Comparison of ENCODE assay signal across 8 cellular contexts in the genomic region with DNA sequence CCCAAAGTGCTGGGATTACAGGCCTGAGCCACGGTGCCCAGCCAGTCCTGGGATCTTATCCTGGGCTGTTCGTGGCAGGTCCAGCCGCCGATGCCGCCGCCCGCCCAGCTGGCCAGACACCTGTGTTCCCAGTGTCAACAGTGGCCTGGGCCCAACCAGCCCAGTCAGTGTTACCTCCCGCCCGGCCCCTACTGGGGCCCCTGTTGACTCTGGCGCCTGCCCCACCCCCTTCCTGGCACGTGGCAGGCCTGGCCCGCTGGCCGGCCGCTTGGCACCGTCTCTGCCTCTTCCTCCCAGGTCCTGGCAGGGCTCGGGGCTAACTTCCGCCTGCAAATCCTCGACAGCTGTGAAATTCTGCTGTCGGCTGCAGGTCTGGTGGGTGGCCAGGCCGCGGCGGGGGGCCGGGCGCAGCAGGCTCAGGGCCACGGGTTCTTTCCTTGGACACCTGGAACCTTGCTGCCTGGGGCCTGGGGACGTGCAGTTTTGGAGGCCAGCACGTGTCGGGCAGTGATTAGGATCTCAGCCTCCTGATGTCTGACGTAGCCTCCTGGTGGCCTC. TPM values are rescaled to one million over a fixed set of nuclear protein-coding genes. Genes with fewer than 3 reads are reported as not detected.
DNase-seq lines count a peak whose midpoint lies in the region; ATAC-seq and TF ChIP-seq lines count a peak whose summit lies in the region.

No MANE protein-coding gene starts in this region.

- H3K4me3 ChIP-seq in SK-N-SH (ENCODE audit: low read depth in 2 of 2, low read length in 1 of 2) (no peak overlapping the region), prostate gland (no peak overlapping the region)

- 52% methylated on average over 19 of the region's 29 CpGs for WGBS in SK-N-SH (ENCODE audit: low lambda C conversion rate)
- 7% methylated on average over 28 of the region's 29 CpGs for WGBS in prostate gland

- H2AFZ ChIP-seq in SK-N-SH (ENCODE audit: low read depth): no peak overlapping the region

- H3K79me2 ChIP-seq in SK-N-SH (ENCODE audit: insufficient read depth): peaks cover 32% of the 10 kb centered on the region

- DNase-seq in DMS 273 treated with DMSO at 0.1 percent for 48 hours (lab: John Stamatoyannopoulos, UW) (peak; percentile 87), SK-N-SH (peak; percentile 85), Right ventricle myocardium inferior (ENCODE audit: missing footprints) (peak; percentile 93), prostate gland (ENCODE audit: low spot score) (peak; percentile 94), NCI-H128 (lab: John Stamatoyannopoulos, UW; ENCODE audit: unreplicated experiment) (no peak), retina (no peak)
- DNase-seq in stimulated activated naive B cell treated with anti-CD40 and anti-IgM and Interleukin-4, amounts not matched to agents 10 μg/mL and 1 μg/mL and 100 μg/mL, for 72 hours: no peak

- H4K20me1 ChIP-seq in SK-N-SH (ENCODE audit: insufficient read depth): peaks cover 9% of the 10 kb centered on the region

- peaks cover 13 to 48% of the 10 kb centered on the region in 2 experiments; a peak in 2 of 4 replicates for H3K4me1 ChIP-seq in SK-N-SH (ENCODE audit: control insufficient read depth in 1 of 2, insufficient read depth in 2 of 2, low read depth in 1 of 2, low read length in 1 of 2)
- H3K4me1 ChIP-seq in prostate gland (replicated peaks): peaks cover 27% of the 10 kb centered on the region

- H3K27ac ChIP-seq in SK-N-SH (ENCODE audit: low read depth in 2 of 2, low read length in 1 of 2) (peak overlapping the region in 1 of 2 experiments; percentile 89; a peak in 3 of 4 replicates), prostate gland (peak overlapping the region; percentile 67 to 73)

- no peak for TF ChIP-seq RAD21 in SK-N-SH (IDR thresholded peaks at IDR 0.05; ENCODE audit: low read length)

- H3K27me3 Mint-ChIP-seq in stimulated activated naive B cell treated with anti-CD40 and anti-IgM and Interleukin-4, amounts not matched to agents 10 μg/mL and 1 μg/mL and 100 μg/mL, for 72 hours: no peaks in the 10 kb centered on the region

- ATAC-seq in Right ventricle myocardium inferior (peak; percentile 87), GM18861 (IDR thresholded peaks at IDR 0.05; ENCODE audit: unreplicated experiment) (no peak)
- no peak for ATAC-seq in stimulated activated naive B cell treated with anti-CD40 and anti-IgM and Interleukin-4, amounts not matched to agents 10 μg/mL and 1 μg/mL and 100 μg/mL, for 72 hours (replicated peaks)

- TF ChIP-seq EP300 in SK-N-SH (IDR thresholded peaks at IDR 0.05; ENCODE audit: borderline replicate concordance in 1 of 2, low read depth in 1 of 2, low read length in 1 of 2): peak; percentile 18 to 78; a peak in 3 of 4 replicates

- H3K4me1 Mint-ChIP-seq in stimulated activated naive B cell treated with anti-CD40 and anti-IgM and Interleukin-4, amounts not matched to agents 10 μg/mL and 1 μg/mL and 100 μg/mL, for 72 hours: peaks cover 32 to 70% of the 10 kb centered on the region in 2 donors

- POLR2A ChIA-PET in SK-N-SH (lab: Yijun Ruan, JAX): interaction anchor here (0.9 kb wide), 1 partner anchor 49 kb away, joined by 3 read pairs; a partner anchor contains a TSS

- peak overlapping the region in 1 of 2 donors; percentile 25 for H3K4me3 Mint-ChIP-seq in stimulated activated naive B cell treated with anti-CD40 and anti-IgM and Interleukin-4, amounts not matched to agents 10 μg/mL and 1 μg/mL and 100 μg/mL, for 72 hours

- intact Hi-C loops in Right ventricle myocardium inferior (cut with DNase I) (no loop called here), prostate gland (cut with DNase I) (no loop called here)

- H3K9me3 Mint-ChIP-seq in stimulated activated naive B cell treated with anti-CD40 and anti-IgM and Interleukin-4, amounts not matched to agents 10 μg/mL and 1 μg/mL and 100 μg/mL, for 72 hours: peaks cover 0 to 2% of the 10 kb centered on the region in 2 donors

- no peaks in the 10 kb centered on the region for H3K9me2 ChIP-seq in SK-N-SH

- H3K36me3 Mint-ChIP-seq in stimulated activated naive B cell treated with anti-CD40 and anti-IgM and Interleukin-4, amounts not matched to agents 10 μg/mL and 1 μg/mL and 100 μg/mL, for 72 hours: peaks cover 56 to 62% of the 10 kb centered on the region in 2 donors

- H3K4me2 ChIP-seq in SK-N-SH: peak overlapping the region; percentile 37; the same call in 1 of the 2 replicates

- TF ChIP-seq CTCF in SK-N-SH (IDR thresholded peaks at IDR 0.05) (no peak), prostate gland (IDR thresholded peaks at IDR 0.05) (peak in 1 of 4 experiments; percentile 3)

- H3K27me3 ChIP-seq in SK-N-SH (ENCODE audit: insufficient read depth) (no peaks in the 10 kb centered on the region), prostate gland (replicated peaks; ENCODE audit: insufficient read depth) (no peaks in the 10 kb centered on the region)

- H3F3A ChIP-seq in SK-N-SH (replicated peaks; ENCODE audit: insufficient read depth): peaks cover 2% of the 10 kb centered on the region

- H3K9ac ChIP-seq in SK-N-SH: no peak overlapping the region

- no peaks in the 10 kb centered on the region for H3K9me3 ChIP-seq in SK-N-SH
- no peaks in the 10 kb centered on the region for H3K9me3 ChIP-seq in prostate gland

- H3K27ac Mint-ChIP-seq in stimulated activated naive B cell treated with anti-CD40 and anti-IgM and Interleukin-4, amounts not matched to agents 10 μg/mL and 1 μg/mL and 100 μg/mL, for 72 hours: no peak overlapping the region

- CTCF ChIA-PET in SK-N-SH (lab: Yijun Ruan, JAX): interaction anchor here (0.8 to 1.4 kb wide), 3 partner anchors 10 to 49 kb away, joined by 4 to 5 read pairs (median 5); a partner anchor contains a TSS

- H3K36me3 ChIP-seq in SK-N-SH (replicated peaks in 1 of 2; ENCODE audit: control insufficient read depth in 1 of 2, insufficient read depth in 2 of 2, low read length in 1 of 2): peaks cover 0 to under 1% of the 10 kb centered on the region in 2 experiments
- H3K36me3 ChIP-seq in prostate gland: no peaks in the 10 kb centered on the region

- TF ChIP-seq POLR2A in prostate gland (IDR thresholded peaks at IDR 0.05): no peak

TF ChIP-seq in SK-N-SH, 30 proteins besides CTCF, POLR2A, EP300 and RAD21 (continues in another document):
- TF ChIP-seq, protein P1, sequence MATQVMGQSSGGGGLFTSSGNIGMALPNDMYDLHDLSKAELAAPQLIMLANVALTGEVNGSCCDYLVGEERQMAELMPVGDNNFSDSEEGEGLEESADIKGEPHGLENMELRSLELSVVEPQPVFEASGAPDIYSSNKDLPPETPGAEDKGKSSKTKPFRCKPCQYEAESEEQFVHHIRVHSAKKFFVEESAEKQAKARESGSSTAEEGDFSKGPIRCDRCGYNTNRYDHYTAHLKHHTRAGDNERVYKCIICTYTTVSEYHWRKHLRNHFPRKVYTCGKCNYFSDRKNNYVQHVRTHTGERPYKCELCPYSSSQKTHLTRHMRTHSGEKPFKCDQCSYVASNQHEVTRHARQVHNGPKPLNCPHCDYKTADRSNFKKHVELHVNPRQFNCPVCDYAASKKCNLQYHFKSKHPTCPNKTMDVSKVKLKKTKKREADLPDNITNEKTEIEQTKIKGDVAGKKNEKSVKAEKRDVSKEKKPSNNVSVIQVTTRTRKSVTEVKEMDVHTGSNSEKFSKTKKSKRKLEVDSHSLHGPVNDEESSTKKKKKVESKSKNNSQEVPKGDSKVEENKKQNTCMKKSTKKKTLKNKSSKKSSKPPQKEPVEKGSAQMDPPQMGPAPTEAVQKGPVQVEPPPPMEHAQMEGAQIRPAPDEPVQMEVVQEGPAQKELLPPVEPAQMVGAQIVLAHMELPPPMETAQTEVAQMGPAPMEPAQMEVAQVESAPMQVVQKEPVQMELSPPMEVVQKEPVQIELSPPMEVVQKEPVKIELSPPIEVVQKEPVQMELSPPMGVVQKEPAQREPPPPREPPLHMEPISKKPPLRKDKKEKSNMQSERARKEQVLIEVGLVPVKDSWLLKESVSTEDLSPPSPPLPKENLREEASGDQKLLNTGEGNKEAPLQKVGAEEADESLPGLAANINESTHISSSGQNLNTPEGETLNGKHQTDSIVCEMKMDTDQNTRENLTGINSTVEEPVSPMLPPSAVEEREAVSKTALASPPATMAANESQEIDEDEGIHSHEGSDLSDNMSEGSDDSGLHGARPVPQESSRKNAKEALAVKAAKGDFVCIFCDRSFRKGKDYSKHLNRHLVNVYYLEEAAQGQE (IDR thresholded peaks at IDR 0.05; ENCODE audit: low read depth, low read length): no peak
- 0 out of 2 replicates have a peak, but pooled peaks have one; percentile 50 for TF ChIP-seq SIN3A (IDR thresholded peaks at IDR 0.05; ENCODE audit: borderline replicate concordance, low read depth, low read length)
- TF ChIP-seq, protein P2, sequence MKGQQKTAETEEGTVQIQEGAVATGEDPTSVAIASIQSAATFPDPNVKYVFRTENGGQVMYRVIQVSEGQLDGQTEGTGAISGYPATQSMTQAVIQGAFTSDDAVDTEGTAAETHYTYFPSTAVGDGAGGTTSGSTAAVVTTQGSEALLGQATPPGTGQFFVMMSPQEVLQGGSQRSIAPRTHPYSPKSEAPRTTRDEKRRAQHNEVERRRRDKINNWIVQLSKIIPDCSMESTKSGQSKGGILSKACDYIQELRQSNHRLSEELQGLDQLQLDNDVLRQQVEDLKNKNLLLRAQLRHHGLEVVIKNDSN (IDR thresholded peaks at IDR 0.05; ENCODE audit: borderline replicate concordance, low read depth): peak; percentile 56

RNA-seq across cellular contexts. Expression of a gene that starts 9.1 kb away (rescaled TPM):
- 4.4 and 8.6 TPM in 2 replicates for polyA plus RNA-seq in SK-N-SH (2012; rRNA removed)
- 1.4 and 3.3 TPM in 2 replicates for polyA plus RNA-seq in SK-N-SH (2012; cell fraction: cytosol; rRNA removed)
- 14.1 and 16.6 TPM in 2 replicates for polyA plus RNA-seq in SK-N-SH (2012; cell fraction: nucleus; rRNA removed)
- 6.7 TPM for total RNA-seq in Right ventricle myocardium inferior
- 10 to 100 TPM in 1 of 2 donors, 1 to 10 TPM in 1; 3.8 to 18.7 TPM for total RNA-seq in prostate gland

RNA-seq across cellular contexts. Expression of a gene that starts 17.8 kb away (rescaled TPM):
- polyA plus RNA-seq in SK-N-SH (2012; rRNA removed): not detected in 2 replicates
- polyA plus RNA-seq in SK-N-SH (2012; cell fraction: cytosol; rRNA removed): 0.03 TPM in 1 of 2 replicates, not detected in the other
- polyA plus RNA-seq in SK-N-SH (2012; cell fraction: nucleus; rRNA removed): 0.04 TPM in 1 of 2 replicates, not detected in the other
- not detected for total RNA-seq in Right ventricle myocardium inferior
- total RNA-seq in prostate gland: not detected

RNA-seq across cellular contexts. Expression of a gene that starts 21.9 kb away (rescaled TPM):
- polyA plus RNA-seq in SK-N-SH (2012; rRNA removed): 39.2 and 41.4 TPM in 2 replicates
- polyA plus RNA-seq in SK-N-SH (2012; cell fraction: cytosol; rRNA removed): 19.6 and 30.3 TPM in 2 replicates
- 46.7 and 47.9 TPM in 2 replicates for polyA plus RNA-seq in SK-N-SH (2012; cell fraction: nucleus; rRNA removed)
- total RNA-seq in Right ventricle myocardium inferior: 21.9 TPM
- total RNA-seq in prostate gland: 10 to 100 TPM; 36.9 to 58.7 TPM

RNA-seq across cellular contexts. Expression of a gene that starts 41.7 kb away (rescaled TPM):
- polyA plus RNA-seq in SK-N-SH (2012; rRNA removed): not detected in 2 replicates
- polyA plus RNA-seq in SK-N-SH (2012; cell fraction: cytosol; rRNA removed): not detected in 2 replicates
- not detected in 2 replicates for polyA plus RNA-seq in SK-N-SH (2012; cell fraction: nucleus; rRNA removed)
- not detected for total RNA-seq in Right ventricle myocardium inferior
- total RNA-seq in prostate gland: not detected

RNA-seq across cellular contexts. Expression of a gene that starts 42.0 kb away (rescaled TPM):
- polyA plus RNA-seq in SK-N-SH (2012; rRNA removed): 30.0 and 40.6 TPM in 2 replicates
- 12.5 and 22.8 TPM in 2 replicates for polyA plus RNA-seq in SK-N-SH (2012; cell fraction: cytosol; rRNA removed)
- polyA plus RNA-seq in SK-N-SH (2012; cell fraction: nucleus; rRNA removed): 49.0 and 102 TPM in 2 replicates
- total RNA-seq in Right ventricle myocardium inferior: 23.5 TPM
- 100 to 1,000 TPM in 1 of 2 donors, 10 to 100 TPM in 1; 65.1 to 114 TPM for total RNA-seq in prostate gland

Comparison
In these comparisons a context has a peak if more than half of its experiments do, and no peak if none do; other contexts are left out.
1. DNase-seq: peak in DMS 273 treated with DMSO at 0.1 percent for 48 hours (single experiment), SK-N-SH (single experiment), Right ventricle myocardium inferior (single experiment) and prostate gland (single experiment); none in NCI-H128 (single experiment), stimulated activated naive B cell treated with anti-CD40 and anti-IgM and Interleukin-4, amounts not matched to agents 10 μg/mL and 1 μg/mL and 100 μg/mL, for 72 hours (single experiment) and retina (single experiment).